ENCODE assay signal across 20 cellular contexts in the genomic region with DNA sequence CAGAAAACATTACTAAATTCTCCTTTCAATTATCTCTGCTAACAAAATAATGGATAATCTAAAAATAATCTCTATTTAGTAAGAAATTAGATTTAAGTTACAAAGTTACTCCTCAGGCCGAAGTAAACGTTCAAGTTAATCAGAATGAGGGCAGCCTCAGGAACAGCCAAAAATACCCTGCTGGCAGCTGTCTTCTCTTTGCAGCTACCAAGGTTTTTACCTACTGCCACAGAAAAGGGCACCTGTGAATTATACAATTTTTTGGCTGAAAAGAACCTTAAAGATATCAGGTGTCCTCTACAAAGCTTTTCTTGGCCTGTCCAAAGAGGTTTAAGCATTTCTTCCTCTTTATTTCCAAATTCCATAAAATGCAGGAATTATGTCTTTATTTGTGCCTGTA.
A peak's percentile ranks its signal among the peaks of the same experiment; 100 is the strongest.
DNase-seq lines count a peak whose midpoint lies in the region; ATAC-seq, FAIRE-seq and TF ChIP-seq lines count a peak whose summit lies in the region.
"Had no signal": no experiment of that assay in that cellular context is flagged by ENCODE, and none has a peak within 500 bp of the region (broad histone marks: within the 10 kb centered on the region; RNA-seq: fewer than 3 reads in every experiment).

No MANE protein-coding gene starts in this region.

- no peak overlapping the region for H3K9ac ChIP-seq in colonic mucosa (ENCODE audit: low read depth in 2 of 2, low read length in 2 of 2)
- H3K9ac ChIP-seq: BLaER1 treated with 17β-estradiol and CSF1 and Interleukin-3, amounts not matched to agents 10 nM and 100 nM had no signal

- H3K4me3 Mint-ChIP-seq in T-helper 17 cell = no peak overlapping the region
- H3K4me3 Mint-ChIP-seq: B cell; CD8-positive, alpha-beta memory T cell; GM23338 had no signal

- FAIRE-seq in D721Med (lab: Jason Lieb, UNC) = peak; percentile 35
- FAIRE-seq: GM12892, GM18507, H54 had no signal

- H3K9me3 ChIP-seq in T-helper 17 cell (ENCODE audit: control insufficient read depth, low read length, poor library complexity, severe bottlenecking) (no peaks in the 10 kb centered on the region), colonic mucosa (no peaks in the 10 kb centered on the region)
- H3K9me3 ChIP-seq: BLaER1 treated with 17β-estradiol and CSF1 and Interleukin-3, amounts not matched to agents 10 nM and 100 nM had no signal

- DNase-seq in D721Med (ENCODE audit: insufficient read length, low spot score) = no peak
- peak; percentile 59 for DNase-seq in G401 (ENCODE audit: low spot score)
- no peak for DNase-seq in T-helper 17 cell
- no peak for DNase-seq in colonic mucosa
- DNase-seq in NAMALWA (ENCODE audit: low spot score) = no peak
- DNase-seq: CD8-positive, alpha-beta memory T cell; COR-L47; DMS53; DND-41; EL; GDM1; HCEC 1CT had no signal

- H3K27me3 Mint-ChIP-seq in T-helper 17 cell = no peaks in the 10 kb centered on the region
- H3K27me3 Mint-ChIP-seq: B cell had no signal

- no peaks in the 10 kb centered on the region for H3K36me3 Mint-ChIP-seq in T-helper 17 cell (ENCODE audit: low read depth)

- TF ChIP-seq CTCF in D721Med (IDR thresholded peaks at IDR 0.05; ENCODE audit: insufficient read depth, missing control alignments) (no peak), colonic mucosa (IDR thresholded peaks at IDR 0.05) (no peak)

- ATAC-seq in T-helper 17 cell (no peak), GM21619 (IDR thresholded peaks at IDR 0.05; ENCODE audit: unreplicated experiment) (no peak)
- ATAC-seq: GM23338 had no signal

- H3K4me3 ChIP-seq in colonic mucosa = no peak overlapping the region
- H3K4me3 ChIP-seq: BLaER1 treated with 17β-estradiol and CSF1 and Interleukin-3, amounts not matched to agents 10 nM and 100 nM; GM23338 had no signal

- in situ Hi-C loops in G401 (cut with HindIII; ENCODE audit: low sequenced_read_pairs) = no loop called here

- H3K27ac Mint-ChIP-seq in T-helper 17 cell = peak overlapping the region; percentile 32
- H3K27ac Mint-ChIP-seq: B cell, GM23338 had no signal

- no peak overlapping the region for H3K27ac ChIP-seq in colonic mucosa
- H3K27ac ChIP-seq: BLaER1 treated with 17β-estradiol and CSF1 and Interleukin-3, amounts not matched to agents 10 nM and 100 nM; HL-60 had no signal

- no peaks in the 10 kb centered on the region for H3K36me3 ChIP-seq in colonic mucosa
- H3K36me3 ChIP-seq: BLaER1 treated with 17β-estradiol and CSF1 and Interleukin-3, amounts not matched to agents 10 nM and 100 nM had no signal

- intact Hi-C loops in colonic mucosa (cut with DNase I) = no loop called here

- peaks cover 27% of the 10 kb centered on the region for H3K4me1 Mint-ChIP-seq in T-helper 17 cell

- no peaks in the 10 kb centered on the region for H3K4me1 ChIP-seq in colonic mucosa
- H3K4me1 ChIP-seq: BLaER1 treated with 17β-estradiol and CSF1 and Interleukin-3, amounts not matched to agents 10 nM and 100 nM had no signal

- no peaks in the 10 kb centered on the region for H3K27me3 ChIP-seq in colonic mucosa
- H3K27me3 ChIP-seq: BLaER1 treated with 17β-estradiol and CSF1 and Interleukin-3, amounts not matched to agents 10 nM and 100 nM had no signal
